1 cellular context compared by ENCODE assay signal in the genomic region with DNA sequence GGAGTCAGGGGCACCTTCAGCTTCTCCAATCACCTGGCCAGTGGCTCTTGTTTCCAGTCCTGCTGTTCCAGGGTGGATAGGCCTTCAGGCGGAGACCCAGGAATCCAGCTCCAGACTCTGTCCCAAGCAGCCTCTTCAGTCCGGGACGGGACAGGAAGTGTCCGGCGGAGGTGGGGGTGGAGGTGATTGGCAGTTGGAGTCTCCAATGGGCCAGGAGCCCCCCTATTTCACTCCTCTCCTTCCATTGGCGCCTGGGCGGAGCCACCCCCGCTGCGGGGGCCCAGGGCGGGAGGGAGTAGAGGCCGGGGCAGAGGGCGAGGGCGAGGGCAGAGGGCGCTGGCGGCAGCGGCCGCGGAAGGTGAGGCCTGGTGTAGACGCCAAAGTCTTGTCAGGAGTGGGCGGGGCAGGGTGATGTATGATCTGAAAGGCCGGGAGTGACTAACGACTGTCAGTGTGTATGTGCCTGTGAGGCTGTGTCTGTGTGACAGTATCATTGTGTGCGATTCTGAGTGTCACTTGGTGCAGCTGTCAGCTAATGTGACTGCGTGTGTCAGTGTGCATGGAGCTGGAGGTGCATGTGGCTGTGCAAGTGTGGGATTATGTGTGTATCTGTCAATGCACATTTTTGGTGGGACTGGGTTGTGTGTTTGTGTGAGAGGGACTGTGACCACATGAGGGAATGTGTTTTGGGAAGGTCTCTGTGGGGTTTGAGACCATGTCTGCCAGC.
TF ChIP-seq lines count a peak whose summit lies in the region.

A gene (plus strand): TSS at position 310 of the 727 bp plus-strand sequence. CDS start 3,033 bp downstream, outside the sequence.

TF ChIP-seq in HEK293, 187 proteins besides CTCF, POLR2A, EP300 and RAD21 (continued from another document and continues in another):
- TF ChIP-seq SP2 (tag by site-specific recombination; IDR thresholded peaks at IDR 0.05) (peak; percentile 87), ZNF664 (tag by site-specific recombination; IDR thresholded peaks at IDR 0.05) (no peak), KLF10 (tag by site-specific recombination; IDR thresholded peaks at IDR 0.05) (no peak), ZNF48 (tag by site-specific recombination; IDR thresholded peaks at IDR 0.05) (no peak), ZNF623 (tag by site-specific recombination; IDR thresholded peaks at IDR 0.05) (no peak), ZNF16 (tag by site-specific recombination; IDR thresholded peaks at IDR 0.05; ENCODE audit: low read depth) (no peak), ZNF391 (tag by site-specific recombination; IDR thresholded peaks at IDR 0.05; ENCODE audit: borderline replicate concordance, low read depth) (no peak), ZNF211 (tag by site-specific recombination; IDR thresholded peaks at IDR 0.05; ENCODE audit: low read depth) (no peak), ZEB2 (tag by site-specific recombination; IDR thresholded peaks at IDR 0.05) (peak; percentile 42; the same call in 1 of the 2 replicates), ZNF549 (tag by site-specific recombination; IDR thresholded peaks at IDR 0.05) (no peak), TRIM28 (IDR thresholded peaks at IDR 0.05; ENCODE audit: borderline replicate concordance, low read length) (no peak), EGR2 (tag by site-specific recombination; IDR thresholded peaks at IDR 0.05; ENCODE audit: low read depth) (peak; percentile 91), ZNF621 (tag by site-specific recombination; IDR thresholded peaks at IDR 0.05) (no peak), ZNF354C (tag by site-specific recombination; IDR thresholded peaks at IDR 0.05; ENCODE audit: borderline replicate concordance, low read depth) (no peak), ZNF114 (tag by site-specific recombination; IDR thresholded peaks at IDR 0.05) (no peak), ZNF529 (tag by site-specific recombination; IDR thresholded peaks at IDR 0.05; ENCODE audit: insufficient replicate concordance) (no peak), HOXD13 (CRISPR knock-in tag; IDR thresholded peaks at IDR 0.05; ENCODE audit: borderline replicate concordance) (no peak), ZNF324 (tag by site-specific recombination; IDR thresholded peaks at IDR 0.05) (peak; percentile 25; the same call in 1 of the 2 replicates), ZNF37A (tag by site-specific recombination; IDR thresholded peaks at IDR 0.05) (no peak), ZSCAN16 (tag by site-specific recombination; IDR thresholded peaks at IDR 0.05) (no peak), ZNF624 (tag by site-specific recombination; IDR thresholded peaks at IDR 0.05) (no peak), ZNF423 (tag by site-specific recombination; IDR thresholded peaks at IDR 0.05) (no peak), ZNF239 (tag by site-specific recombination; IDR thresholded peaks at IDR 0.05) (no peak), ZNF768 (tag by site-specific recombination; IDR thresholded peaks at IDR 0.05) (no peak), ZNF660 (tag by site-specific recombination; IDR thresholded peaks at IDR 0.05) (no peak), SALL2 (tag by site-specific recombination; IDR thresholded peaks at IDR 0.05; ENCODE audit: borderline replicate concordance) (no peak), GLIS2 (tag by site-specific recombination; IDR thresholded peaks at IDR 0.05) (peak; percentile 71)
- TF ChIP-seq, protein P1, sequence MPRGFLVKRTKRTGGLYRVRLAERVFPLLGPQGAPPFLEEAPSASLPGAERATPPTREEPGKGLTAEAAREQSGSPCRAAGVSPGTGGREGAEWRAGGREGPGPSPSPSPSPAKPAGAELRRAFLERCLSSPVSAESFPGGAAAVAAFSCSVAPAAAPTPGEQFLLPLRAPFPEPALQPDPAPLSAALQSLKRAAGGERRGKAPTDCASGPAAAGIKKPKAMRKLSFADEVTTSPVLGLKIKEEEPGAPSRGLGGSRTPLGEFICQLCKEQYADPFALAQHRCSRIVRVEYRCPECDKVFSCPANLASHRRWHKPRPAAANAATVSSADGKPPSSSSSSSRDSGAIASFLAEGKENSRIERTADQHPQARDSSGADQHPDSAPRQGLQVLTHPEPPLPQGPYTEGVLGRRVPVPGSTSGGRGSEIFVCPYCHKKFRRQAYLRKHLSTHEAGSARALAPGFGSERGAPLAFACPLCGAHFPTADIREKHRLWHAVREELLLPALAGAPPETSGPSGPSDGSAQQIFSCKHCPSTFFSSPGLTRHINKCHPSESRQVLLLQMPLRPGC (tag by site-specific recombination; IDR thresholded peaks at IDR 0.05): 0 out of 2 replicates have a peak, but pooled peaks have one; percentile 61
- TF ChIP-seq, protein P2, sequence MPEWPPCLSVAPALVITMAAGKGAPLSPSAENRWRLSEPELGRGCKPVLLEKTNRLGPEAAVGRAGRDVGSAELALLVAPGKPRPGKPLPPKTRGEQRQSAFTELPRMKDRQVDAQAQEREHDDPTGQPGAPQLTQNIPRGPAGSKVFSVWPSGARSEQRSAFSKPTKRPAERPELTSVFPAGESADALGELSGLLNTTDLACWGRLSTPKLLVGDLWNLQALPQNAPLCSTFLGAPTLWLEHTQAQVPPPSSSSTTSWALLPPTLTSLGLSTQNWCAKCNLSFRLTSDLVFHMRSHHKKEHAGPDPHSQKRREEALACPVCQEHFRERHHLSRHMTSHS (tag by site-specific recombination; IDR thresholded peaks at IDR 0.05): no peak
- TF ChIP-seq, protein P3, sequence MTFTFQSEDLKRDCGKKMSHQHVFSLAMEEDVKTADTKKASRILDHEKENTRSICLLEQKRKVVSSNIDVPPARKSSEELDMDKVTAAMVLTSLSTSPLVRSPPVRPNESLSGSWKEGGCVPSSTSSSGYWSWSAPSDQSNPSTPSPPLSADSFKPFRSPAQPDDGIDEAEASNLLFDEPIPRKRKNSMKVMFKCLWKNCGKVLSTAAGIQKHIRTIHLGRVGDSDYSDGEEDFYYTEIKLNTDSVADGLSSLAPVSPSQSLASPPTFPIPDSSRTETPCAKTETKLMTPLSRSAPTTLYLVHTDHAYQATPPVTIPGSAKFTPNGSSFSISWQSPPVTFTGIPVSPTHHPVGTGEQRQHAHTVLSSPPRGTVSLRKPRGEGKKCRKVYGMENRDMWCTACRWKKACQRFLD (tag by site-specific recombination; IDR thresholded peaks at IDR 0.05): no peak
- TF ChIP-seq, protein P4, sequence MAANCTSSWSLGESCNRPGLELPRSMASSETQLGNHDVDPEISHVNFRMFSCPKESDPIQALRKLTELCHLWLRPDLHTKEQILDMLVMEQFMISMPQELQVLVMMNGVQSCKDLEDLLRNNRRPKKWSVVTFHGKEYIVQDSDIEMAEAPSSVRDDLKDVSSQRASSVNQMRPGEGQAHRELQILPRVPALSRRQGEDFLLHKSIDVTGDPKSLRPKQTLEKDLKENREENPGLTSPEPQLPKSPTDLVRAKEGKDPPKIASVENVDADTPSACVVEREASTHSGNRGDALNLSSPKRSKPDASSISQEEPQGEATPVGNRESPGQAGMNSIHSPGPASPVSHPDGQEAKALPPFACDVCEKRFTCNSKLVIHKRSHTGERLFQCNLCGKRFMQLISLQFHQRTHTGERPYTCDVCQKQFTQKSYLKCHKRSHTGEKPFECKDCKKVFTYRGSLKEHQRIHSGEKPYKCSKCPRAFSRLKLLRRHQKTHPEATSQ (tag by site-specific recombination; IDR thresholded peaks at IDR 0.05): no peak
- TF ChIP-seq, protein P5, sequence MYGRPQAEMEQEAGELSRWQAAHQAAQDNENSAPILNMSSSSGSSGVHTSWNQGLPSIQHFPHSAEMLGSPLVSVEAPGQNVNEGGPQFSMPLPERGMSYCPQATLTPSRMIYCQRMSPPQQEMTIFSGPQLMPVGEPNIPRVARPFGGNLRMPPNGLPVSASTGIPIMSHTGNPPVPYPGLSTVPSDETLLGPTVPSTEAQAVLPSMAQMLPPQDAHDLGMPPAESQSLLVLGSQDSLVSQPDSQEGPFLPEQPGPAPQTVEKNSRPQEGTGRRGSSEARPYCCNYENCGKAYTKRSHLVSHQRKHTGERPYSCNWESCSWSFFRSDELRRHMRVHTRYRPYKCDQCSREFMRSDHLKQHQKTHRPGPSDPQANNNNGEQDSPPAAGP (tag by site-specific recombination; IDR thresholded peaks at IDR 0.05): peak; percentile 26; the same call in 1 of the 2 replicates
- TF ChIP-seq, protein P6, sequence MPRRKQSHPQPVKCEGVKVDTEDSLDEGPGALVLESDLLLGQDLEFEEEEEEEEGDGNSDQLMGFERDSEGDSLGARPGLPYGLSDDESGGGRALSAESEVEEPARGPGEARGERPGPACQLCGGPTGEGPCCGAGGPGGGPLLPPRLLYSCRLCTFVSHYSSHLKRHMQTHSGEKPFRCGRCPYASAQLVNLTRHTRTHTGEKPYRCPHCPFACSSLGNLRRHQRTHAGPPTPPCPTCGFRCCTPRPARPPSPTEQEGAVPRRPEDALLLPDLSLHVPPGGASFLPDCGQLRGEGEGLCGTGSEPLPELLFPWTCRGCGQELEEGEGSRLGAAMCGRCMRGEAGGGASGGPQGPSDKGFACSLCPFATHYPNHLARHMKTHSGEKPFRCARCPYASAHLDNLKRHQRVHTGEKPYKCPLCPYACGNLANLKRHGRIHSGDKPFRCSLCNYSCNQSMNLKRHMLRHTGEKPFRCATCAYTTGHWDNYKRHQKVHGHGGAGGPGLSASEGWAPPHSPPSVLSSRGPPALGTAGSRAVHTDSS (tag by site-specific recombination; IDR thresholded peaks at IDR 0.05): no peak
- TF ChIP-seq, protein P7, sequence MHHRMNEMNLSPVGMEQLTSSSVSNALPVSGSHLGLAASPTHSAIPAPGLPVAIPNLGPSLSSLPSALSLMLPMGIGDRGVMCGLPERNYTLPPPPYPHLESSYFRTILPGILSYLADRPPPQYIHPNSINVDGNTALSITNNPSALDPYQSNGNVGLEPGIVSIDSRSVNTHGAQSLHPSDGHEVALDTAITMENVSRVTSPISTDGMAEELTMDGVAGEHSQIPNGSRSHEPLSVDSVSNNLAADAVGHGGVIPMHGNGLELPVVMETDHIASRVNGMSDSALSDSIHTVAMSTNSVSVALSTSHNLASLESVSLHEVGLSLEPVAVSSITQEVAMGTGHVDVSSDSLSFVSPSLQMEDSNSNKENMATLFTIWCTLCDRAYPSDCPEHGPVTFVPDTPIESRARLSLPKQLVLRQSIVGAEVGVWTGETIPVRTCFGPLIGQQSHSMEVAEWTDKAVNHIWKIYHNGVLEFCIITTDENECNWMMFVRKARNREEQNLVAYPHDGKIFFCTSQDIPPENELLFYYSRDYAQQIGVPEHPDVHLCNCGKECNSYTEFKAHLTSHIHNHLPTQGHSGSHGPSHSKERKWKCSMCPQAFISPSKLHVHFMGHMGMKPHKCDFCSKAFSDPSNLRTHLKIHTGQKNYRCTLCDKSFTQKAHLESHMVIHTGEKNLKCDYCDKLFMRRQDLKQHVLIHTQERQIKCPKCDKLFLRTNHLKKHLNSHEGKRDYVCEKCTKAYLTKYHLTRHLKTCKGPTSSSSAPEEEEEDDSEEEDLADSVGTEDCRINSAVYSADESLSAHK (tag by site-specific recombination; IDR thresholded peaks at IDR 0.05): no peak
- TF ChIP-seq, protein P8, sequence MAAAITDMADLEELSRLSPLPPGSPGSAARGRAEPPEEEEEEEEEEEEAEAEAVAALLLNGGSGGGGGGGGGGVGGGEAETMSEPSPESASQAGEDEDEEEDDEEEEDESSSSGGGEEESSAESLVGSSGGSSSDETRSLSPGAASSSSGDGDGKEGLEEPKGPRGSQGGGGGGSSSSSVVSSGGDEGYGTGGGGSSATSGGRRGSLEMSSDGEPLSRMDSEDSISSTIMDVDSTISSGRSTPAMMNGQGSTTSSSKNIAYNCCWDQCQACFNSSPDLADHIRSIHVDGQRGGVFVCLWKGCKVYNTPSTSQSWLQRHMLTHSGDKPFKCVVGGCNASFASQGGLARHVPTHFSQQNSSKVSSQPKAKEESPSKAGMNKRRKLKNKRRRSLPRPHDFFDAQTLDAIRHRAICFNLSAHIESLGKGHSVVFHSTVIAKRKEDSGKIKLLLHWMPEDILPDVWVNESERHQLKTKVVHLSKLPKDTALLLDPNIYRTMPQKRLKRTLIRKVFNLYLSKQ (tag by site-specific recombination; IDR thresholded peaks at IDR 0.05; ENCODE audit: borderline replicate concordance): no peak
- TF ChIP-seq, protein P9, sequence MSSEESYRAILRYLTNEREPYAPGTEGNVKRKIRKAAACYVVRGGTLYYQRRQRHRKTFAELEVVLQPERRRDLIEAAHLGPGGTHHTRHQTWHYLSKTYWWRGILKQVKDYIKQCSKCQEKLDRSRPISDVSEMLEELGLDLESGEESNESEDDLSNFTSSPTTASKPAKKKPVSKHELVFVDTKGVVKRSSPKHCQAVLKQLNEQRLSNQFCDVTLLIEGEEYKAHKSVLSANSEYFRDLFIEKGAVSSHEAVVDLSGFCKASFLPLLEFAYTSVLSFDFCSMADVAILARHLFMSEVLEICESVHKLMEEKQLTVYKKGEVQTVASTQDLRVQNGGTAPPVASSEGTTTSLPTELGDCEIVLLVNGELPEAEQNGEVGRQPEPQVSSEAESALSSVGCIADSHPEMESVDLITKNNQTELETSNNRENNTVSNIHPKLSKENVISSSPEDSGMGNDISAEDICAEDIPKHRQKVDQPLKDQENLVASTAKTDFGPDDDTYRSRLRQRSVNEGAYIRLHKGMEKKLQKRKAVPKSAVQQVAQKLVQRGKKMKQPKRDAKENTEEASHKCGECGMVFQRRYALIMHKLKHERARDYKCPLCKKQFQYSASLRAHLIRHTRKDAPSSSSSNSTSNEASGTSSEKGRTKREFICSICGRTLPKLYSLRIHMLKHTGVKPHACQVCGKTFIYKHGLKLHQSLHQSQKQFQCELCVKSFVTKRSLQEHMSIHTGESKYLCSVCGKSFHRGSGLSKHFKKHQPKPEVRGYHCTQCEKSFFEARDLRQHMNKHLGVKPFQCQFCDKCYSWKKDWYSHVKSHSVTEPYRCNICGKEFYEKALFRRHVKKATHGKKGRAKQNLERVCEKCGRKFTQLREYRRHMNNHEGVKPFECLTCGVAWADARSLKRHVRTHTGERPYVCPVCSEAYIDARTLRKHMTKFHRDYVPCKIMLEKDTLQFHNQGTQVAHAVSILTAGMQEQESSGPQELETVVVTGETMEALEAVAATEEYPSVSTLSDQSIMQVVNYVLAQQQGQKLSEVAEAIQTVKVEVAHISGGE (tag by site-specific recombination; conservative IDR thresholded peaks at IDR 0.05; ENCODE audit: low read depth): no peak
- TF ChIP-seq, protein P10, sequence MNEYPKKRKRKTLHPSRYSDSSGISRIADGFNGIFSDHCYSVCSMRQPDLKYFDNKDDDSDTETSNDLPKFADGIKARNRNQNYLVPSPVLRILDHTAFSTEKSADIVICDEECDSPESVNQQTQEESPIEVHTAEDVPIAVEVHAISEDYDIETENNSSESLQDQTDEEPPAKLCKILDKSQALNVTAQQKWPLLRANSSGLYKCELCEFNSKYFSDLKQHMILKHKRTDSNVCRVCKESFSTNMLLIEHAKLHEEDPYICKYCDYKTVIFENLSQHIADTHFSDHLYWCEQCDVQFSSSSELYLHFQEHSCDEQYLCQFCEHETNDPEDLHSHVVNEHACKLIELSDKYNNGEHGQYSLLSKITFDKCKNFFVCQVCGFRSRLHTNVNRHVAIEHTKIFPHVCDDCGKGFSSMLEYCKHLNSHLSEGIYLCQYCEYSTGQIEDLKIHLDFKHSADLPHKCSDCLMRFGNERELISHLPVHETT (tag by site-specific recombination; IDR thresholded peaks at IDR 0.05): no peak
